ENCODE assay signal across 8 cellular contexts in genomic region chr3:51672083-51672475, GRCh38.
DNase-seq lines count a peak whose midpoint lies in the region; ATAC-seq and TF ChIP-seq lines count a peak whose summit lies in the region.

No MANE protein-coding gene starts in this region.

- H3K27ac Mint-ChIP-seq in dendritic cell treated with granulocyte-macrophage colony-stimulating factor and Interleukin-4, amounts not matched to agents 40 ng/mL and 50 ng/mL, for 4 days = peak overlapping the region; percentile 89
- peak overlapping the region; percentile 75 to 92 (median 81) for H3K27ac Mint-ChIP-seq in nephron

- no peaks in the 10 kb centered on the region for H3K27me3 Mint-ChIP-seq in dendritic cell treated with granulocyte-macrophage colony-stimulating factor and Interleukin-4, amounts not matched to agents 40 ng/mL and 50 ng/mL, for 4 days
- peaks cover 2% of the 10 kb centered on the region for H3K27me3 Mint-ChIP-seq in nephron (ENCODE audit: low read depth)

- peaks cover 56% of the 10 kb centered on the region for H3K36me3 Mint-ChIP-seq in dendritic cell treated with granulocyte-macrophage colony-stimulating factor and Interleukin-4, amounts not matched to agents 40 ng/mL and 50 ng/mL, for 4 days (ENCODE audit: low read depth)
- H3K36me3 Mint-ChIP-seq in nephron (ENCODE audit: low read depth) = peaks cover 8% of the 10 kb centered on the region

- H3K4me2 ChIP-seq in BLaER1 treated with 17β-estradiol and CSF1 and Interleukin-3, amounts not matched to agents 10 nM and 100 nM = peak overlapping the region; percentile 84 to 99 (median 97)

- peaks cover 0 to 35% (median 0%) of the 10 kb centered on the region in 11 experiments; a peak in 3 of 22 replicates for H4K20me1 ChIP-seq in BLaER1 treated with 17β-estradiol and CSF1 and Interleukin-3, amounts not matched to agents 10 nM and 100 nM

- H3K36me3 ChIP-seq in BLaER1 treated with 17β-estradiol and CSF1 and Interleukin-3, amounts not matched to agents 10 nM and 100 nM = peaks cover 15 to 45% (median 32%) of the 10 kb centered on the region in 11 experiments; a peak in 21 of 22 replicates

- H3K4me1 Mint-ChIP-seq in dendritic cell treated with granulocyte-macrophage colony-stimulating factor and Interleukin-4, amounts not matched to agents 40 ng/mL and 50 ng/mL, for 4 days (ENCODE audit: low read depth) = peaks cover 89% of the 10 kb centered on the region
- peaks cover 19% of the 10 kb centered on the region for H3K4me1 Mint-ChIP-seq in nephron

- H3K9me3 ChIP-seq in BLaER1 treated with 17β-estradiol and CSF1 and Interleukin-3, amounts not matched to agents 10 nM and 100 nM (replicated peaks in 1 of 11) = no peaks in the 10 kb centered on the region

- peak overlapping the region; percentile 86 to 98 (median 92) for H3K9ac ChIP-seq in BLaER1 treated with 17β-estradiol and CSF1 and Interleukin-3, amounts not matched to agents 10 nM and 100 nM

- H3K4me1 ChIP-seq in BLaER1 treated with 17β-estradiol and CSF1 and Interleukin-3, amounts not matched to agents 10 nM and 100 nM = peaks cover 46 to 92% (median 83%) of the 10 kb centered on the region in 10 experiments

- no peaks in the 10 kb centered on the region for H3K9me3 Mint-ChIP-seq in dendritic cell treated with granulocyte-macrophage colony-stimulating factor and Interleukin-4, amounts not matched to agents 40 ng/mL and 50 ng/mL, for 4 days
- H3K9me3 Mint-ChIP-seq in nephron = no peaks in the 10 kb centered on the region

- peak overlapping the region; percentile 88 for H3K4me3 Mint-ChIP-seq in dendritic cell treated with granulocyte-macrophage colony-stimulating factor and Interleukin-4, amounts not matched to agents 40 ng/mL and 50 ng/mL, for 4 days
- H3K4me3 Mint-ChIP-seq in nephron = peak overlapping the region; percentile 86 to 89 (median 88)

- TF ChIP-seq CTCF in LNCaP clone FGC (IDR thresholded peaks at IDR 0.05; ENCODE audit: control insufficient read depth, extremely low read depth, insufficient read depth) (no peak), nephron (IDR thresholded peaks at IDR 0.05; ENCODE audit: unreplicated experiment in 3 of 3) (no peak)

- intact Hi-C loops in dendritic cell treated with granulocyte-macrophage colony-stimulating factor and Interleukin-4, amounts not matched to agents 40 ng/mL and 50 ng/mL, for 4 days (cut with micrococcal nuclease) = no loop called here

- DNase-seq in LNCaP clone FGC (ENCODE audit: low read depth) = no peak
- DNase-seq in activated gamma-delta T cell (lab: John Stamatoyannopoulos, UW) = no peak
- DNase-seq in midbrain (lab: John Stamatoyannopoulos, UW) = no peak
- DNase-seq in NCI-H1436 treated with DMSO at 0.1 percent for 48 hours (lab: John Stamatoyannopoulos, UW) = no peak

- no peaks in the 10 kb centered on the region for H3K27me3 ChIP-seq in BLaER1 treated with 17β-estradiol and CSF1 and Interleukin-3, amounts not matched to agents 10 nM and 100 nM

- H3K4me3 ChIP-seq in BLaER1 treated with 17β-estradiol and CSF1 and Interleukin-3, amounts not matched to agents 10 nM and 100 nM = peak overlapping the region; percentile 71 to 94 (median 82)
- peak overlapping the region; percentile 90 for H3K4me3 ChIP-seq in LNCaP clone FGC (ENCODE audit: low read depth, low read length)

- H3K27ac ChIP-seq in BLaER1 treated with 17β-estradiol and CSF1 and Interleukin-3, amounts not matched to agents 10 nM and 100 nM = peak overlapping the region in 10 of 11 experiments; percentile 84 to 98 (median 93); a peak in 20 of 22 replicates

- no peak for ATAC-seq in HG03442 (IDR thresholded peaks at IDR 0.05; ENCODE audit: unreplicated experiment)
